ENCODE assay signal across 9 cellular contexts in the genomic region with DNA sequence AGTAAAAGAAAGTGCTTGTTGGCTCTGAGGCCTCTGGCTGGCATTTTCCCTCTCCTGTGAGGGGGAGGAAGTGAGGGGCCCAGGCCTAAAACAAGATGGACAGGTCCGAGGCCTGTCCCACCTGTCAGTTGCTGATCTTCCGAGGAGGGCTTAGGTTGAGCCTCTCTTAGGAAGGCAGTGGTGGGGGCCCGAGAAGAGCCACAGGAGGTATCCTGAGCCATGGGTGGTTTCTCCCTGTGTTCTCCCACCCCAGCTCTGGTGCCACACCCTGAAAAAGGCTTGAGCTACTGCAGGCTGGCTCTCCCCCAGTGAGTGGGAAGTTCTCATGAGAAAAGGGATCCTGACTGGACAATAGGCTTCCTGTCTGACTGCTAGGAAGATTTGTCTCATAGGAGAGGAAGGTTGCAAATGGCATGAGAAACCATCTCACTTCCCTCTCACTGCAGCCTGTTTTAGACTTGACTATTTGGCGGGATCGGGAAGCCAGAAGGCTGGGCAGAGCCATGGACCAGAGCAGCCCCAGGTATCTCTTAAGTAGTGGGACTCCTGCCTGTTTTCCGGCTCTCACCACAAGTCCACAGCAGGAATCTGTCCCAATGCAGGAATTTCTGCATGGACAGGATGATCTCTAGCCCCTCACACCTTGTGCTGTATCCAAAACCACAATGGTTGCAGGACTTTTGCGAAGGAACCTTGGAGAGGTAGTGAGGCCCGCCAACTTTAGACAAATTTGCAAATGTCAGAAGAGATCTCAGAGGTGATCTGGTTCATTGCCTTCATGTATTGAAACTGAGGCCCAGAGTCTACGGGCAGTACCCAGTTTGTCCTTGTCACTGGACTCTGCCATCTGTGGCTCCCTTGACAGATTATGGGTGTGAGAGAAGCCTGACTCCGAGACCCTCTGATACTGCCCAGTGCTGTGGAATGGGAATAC.
A peak's percentile ranks its signal among the peaks of the same experiment; 100 is the strongest.
DNase-seq lines count a peak whose midpoint lies in the region; ATAC-seq, FAIRE-seq and TF ChIP-seq lines count a peak whose summit lies in the region.
"Had no signal": no experiment of that assay in that cellular context is flagged by ENCODE, and none has a peak within 500 bp of the region (broad histone marks: within the 10 kb centered on the region; RNA-seq: fewer than 3 reads in every experiment).

No MANE protein-coding gene starts in this region.

- H3K36me3 ChIP-seq in KMS-11 (ENCODE audit: insufficient read depth) (no peaks in the 10 kb centered on the region), neural progenitor cell (no peaks in the 10 kb centered on the region)

- H3K27me3 ChIP-seq in KMS-11 (ENCODE audit: insufficient read depth, low read depth) (no peaks in the 10 kb centered on the region), dorsolateral prefrontal cortex (no peaks in the 10 kb centered on the region), neural progenitor cell (no peaks in the 10 kb centered on the region)

- no peak overlapping the region for H3K4me3 ChIP-seq in KMS-11 (IDR thresholded peaks at IDR 0.05; ENCODE audit: insufficient read depth, low read depth, low read length)
- peak overlapping the region in 1 of 59 donors; percentile 6 for H3K4me3 ChIP-seq in dorsolateral prefrontal cortex
- H3K4me3 ChIP-seq in neural progenitor cell, result no peak overlapping the region

- intact Hi-C loops in dorsolateral prefrontal cortex (cut with DNase I), result no loop called here

- no peaks in the 10 kb centered on the region for H4K20me1 ChIP-seq in KMS-11 (ENCODE audit: insufficient read depth)
- peaks cover 5% of the 10 kb centered on the region for H4K20me1 ChIP-seq in neural progenitor cell (ENCODE audit: low read depth)

- H3K36me3 Mint-ChIP-seq in neural progenitor cell, result peaks cover 2% of the 10 kb centered on the region

- H3K9me3 ChIP-seq in neural progenitor cell (ENCODE audit: low read depth), result no peaks in the 10 kb centered on the region

- H3K4me2 ChIP-seq in KMS-11, result no peak overlapping the region; the same call in 1 of the 2 replicates
- peak overlapping the region; percentile 41 for H3K4me2 ChIP-seq in neural progenitor cell

- H3F3A ChIP-seq in neural progenitor cell (ENCODE audit: low read depth), result peaks cover 68% of the 10 kb centered on the region

- peaks cover 54% of the 10 kb centered on the region for H3K4me1 Mint-ChIP-seq in neural progenitor cell

- no peaks in the 10 kb centered on the region for H3K9me3 Mint-ChIP-seq in neural progenitor cell

- peak; percentile 37 for DNase-seq in ELF-1 (ENCODE audit: low read depth, low spot score)
- DNase-seq in dorsolateral prefrontal cortex, result peak in 1 of 10 donors; percentile 53
- DNase-seq in neural progenitor cell (ENCODE audit: low spot score), result no peak
- DNase-seq in DMS79 (lab: John Stamatoyannopoulos, UW), result no peak
- DNase-seq in RCC 7860 (ENCODE audit: low spot score), result no peak
- no peak for DNase-seq in SIG-M5 treated with dmso at 0.1 percent for 504 hours (lab: John Stamatoyannopoulos, UW; ENCODE audit: unreplicated experiment)

- no peak for FAIRE-seq in RCC 7860 (lab: Jason Lieb, UNC)
- FAIRE-seq: endometrium had no signal

- H3K9ac ChIP-seq in KMS-11 (peak overlapping the region; percentile 9; the same call in 1 of the 2 replicates), neural progenitor cell (no peak overlapping the region)

- peaks cover 6% of the 10 kb centered on the region for H3K27me3 Mint-ChIP-seq in neural progenitor cell (ENCODE audit: insufficient read depth, low read depth)

- peaks cover 22% of the 10 kb centered on the region for H3K4me1 ChIP-seq in KMS-11 (ENCODE audit: low read depth, poor library complexity, severe bottlenecking)
- H3K4me1 ChIP-seq in neural progenitor cell, result peaks cover 66% of the 10 kb centered on the region

- peak overlapping the region; percentile 67 for H3K27ac Mint-ChIP-seq in neural progenitor cell

- TF ChIP-seq CTCF in KMS-11 (conservative IDR thresholded peaks at IDR 0.05; ENCODE audit: low read depth, low read length), result no peak
- no peak for TF ChIP-seq CTCF in dorsolateral prefrontal cortex (IDR thresholded peaks at IDR 0.05 in 54 of 56, conservative IDR thresholded peaks at IDR 0.05 in 2 of 56; ENCODE audit: low read depth in 1 of 56, partially characterized antibody in 56 of 56)
- no peak for TF ChIP-seq CTCF in neural progenitor cell (IDR thresholded peaks at IDR 0.05)

- H3K4me3 Mint-ChIP-seq in neural progenitor cell, result no peak overlapping the region

- ATAC-seq in GM19452 (IDR thresholded peaks at IDR 0.05; ENCODE audit: unreplicated experiment), result no peak

- H2AFZ ChIP-seq in KMS-11 (ENCODE audit: low read depth) (no peak overlapping the region), neural progenitor cell (replicated peaks) (no peak overlapping the region)

- H3K27ac ChIP-seq in KMS-11, result peak overlapping the region; percentile 40; the same call in 1 of the 2 replicates
- H3K27ac ChIP-seq in dorsolateral prefrontal cortex, result peak overlapping the region in 55 of 59 donors; percentile 2 to 91 (median 58)
- peak overlapping the region; percentile 60 for H3K27ac ChIP-seq in neural progenitor cell

- no peaks in the 10 kb centered on the region for H3K79me2 ChIP-seq in KMS-11 (ENCODE audit: insufficient read depth, low read depth)
- H3K79me2 ChIP-seq in neural progenitor cell (ENCODE audit: low read depth), result peaks cover 10% of the 10 kb centered on the region
